Comparison of ENCODE assay signal across 12 cellular contexts in genomic region chr12:2324375-2324774, GRCh38.
DNase-seq lines count a peak whose midpoint lies in the region; ATAC-seq and TF ChIP-seq lines count a peak whose summit lies in the region.
"Had no signal": no experiment of that assay in that cellular context is flagged by ENCODE, and none has a peak within 500 bp of the region (broad histone marks: within the 10 kb centered on the region; RNA-seq: fewer than 3 reads in every experiment).

No MANE protein-coding gene starts in this region.

- ATAC-seq in RWPE2 (ENCODE audit: low read depth) (no peak), GM19452 (IDR thresholded peaks at IDR 0.05; ENCODE audit: unreplicated experiment) (no peak), HG03175 (IDR thresholded peaks at IDR 0.05; ENCODE audit: unreplicated experiment) (no peak)
- ATAC-seq: activated T-cell treated with anti-CD3 and anti-CD28 coated beads, Interleukin-2, amount 50 U/mL, for 72 hours had no signal

- DNase-seq in BE2C (peak; percentile 52), NCI-H1694 treated with DMSO at 0.1 percent for 48 hours (lab: John Stamatoyannopoulos, UW) (peak; percentile 54), RWPE2 (ENCODE audit: low spot score) (peak; percentile 36), left kidney (ENCODE audit: low read depth, low spot score) (peak; percentile 77), GF-D8 (lab: John Stamatoyannopoulos, UW) (no peak)
- no peak for DNase-seq in stimulated activated CD8-positive, alpha-beta memory T cell treated with anti-CD3 and anti-CD28 coated beads, Interleukin-4, amount 100 ng/mL, for 48 hours
- DNase-seq: activated T-cell treated with anti-CD3 and anti-CD28 coated beads, Interleukin-2, amount 50 U/mL, for 72 hours; GDM1; WERI-Rb-1 had no signal

- no peaks in the 10 kb centered on the region for H3K9me3 ChIP-seq in BE2C
- no peaks in the 10 kb centered on the region for H3K9me3 ChIP-seq in RWPE2 (ENCODE audit: severe bottlenecking)
- H3K9me3 ChIP-seq: HAP-1 had no signal

- no peak overlapping the region for H3K27ac ChIP-seq in RWPE2 (ENCODE audit: poor library complexity, severe bottlenecking)
- H3K27ac ChIP-seq: WERI-Rb-1 had no signal

- no peak overlapping the region for H3K4me3 ChIP-seq in BE2C (ENCODE audit: low read depth, low read length)
- no peak overlapping the region for H3K4me3 ChIP-seq in RWPE2 (ENCODE audit: severe bottlenecking)
- H3K4me3 ChIP-seq: HAP-1 had no signal

- H3K27me3 ChIP-seq in BE2C: peaks cover 14% of the 10 kb centered on the region
- peaks cover 4% of the 10 kb centered on the region for H3K27me3 ChIP-seq in RWPE2 (ENCODE audit: insufficient read depth, poor library complexity, severe bottlenecking)

- H3K4me1 ChIP-seq in BE2C (no peaks in the 10 kb centered on the region), RWPE2 (ENCODE audit: insufficient read depth, poor library complexity, severe bottlenecking) (peaks cover 4% of the 10 kb centered on the region)
- H3K4me1 ChIP-seq: HAP-1 had no signal

- H3K36me3 ChIP-seq in BE2C (no peaks in the 10 kb centered on the region), RWPE2 (ENCODE audit: low read depth) (no peaks in the 10 kb centered on the region)
- H3K36me3 ChIP-seq: HAP-1, WERI-Rb-1 had no signal

- TF ChIP-seq CTCF in BE2C (IDR thresholded peaks at IDR 0.05; ENCODE audit: low read depth, low read length) (no peak), RWPE2 (IDR thresholded peaks at IDR 0.05; ENCODE audit: poor library complexity, severe bottlenecking) (no peak)

Comparison
In these comparisons a context has a peak if more than half of its experiments do, and no peak if none do; other contexts are left out.
1. DNase-seq: peak in BE2C (single experiment), NCI-H1694 treated with DMSO at 0.1 percent for 48 hours (single experiment), RWPE2 (single experiment) and left kidney (single experiment); none in stimulated activated CD8-positive, alpha-beta memory T cell treated with anti-CD3 and anti-CD28 coated beads, Interleukin-4, amount 100 ng/mL, for 48 hours (single experiment) and GF-D8 (single experiment).